Comparison of ENCODE assay signal across 8 cellular contexts in genomic region chrX:48511561-48511960, GRCh38. TPM values are rescaled to one million over a fixed set of nuclear protein-coding genes. Genes with fewer than 3 reads are reported as not detected.
DNase-seq lines count a peak whose midpoint lies in the region; ATAC-seq and TF ChIP-seq lines count a peak whose summit lies in the region.

No MANE protein-coding gene starts in this region.

- no peaks in the 10 kb centered on the region for H4K20me1 ChIP-seq in smooth muscle cell (ENCODE audit: low read depth)

- intact Hi-C loops in activated CD8-positive, alpha-beta T cell treated with anti-CD3 and anti-CD28 coated beads for 36 hours (cut with micrococcal nuclease): no loop called here
- intact Hi-C loops in colonic mucosa (cut with DNase I): no loop called here

- H3K4me3 ChIP-seq in colonic mucosa: no peak overlapping the region
- no peak overlapping the region for H3K4me3 ChIP-seq in smooth muscle cell

- H3K27ac Mint-ChIP-seq in activated CD8-positive, alpha-beta T cell treated with anti-CD3 and anti-CD28 coated beads, Interleukin-2, amount 10 ng/mL, durations not matched to agents 7 days and 5 days: peak overlapping the region; percentile 66
- H3K27ac Mint-ChIP-seq in activated CD8-positive, alpha-beta T cell treated with anti-CD3 and anti-CD28 coated beads for 36 hours: no peak overlapping the region

- H3K4me2 ChIP-seq in smooth muscle cell: no peak overlapping the region

- H3K36me3 Mint-ChIP-seq in activated CD8-positive, alpha-beta T cell treated with anti-CD3 and anti-CD28 coated beads, Interleukin-2, amount 10 ng/mL, durations not matched to agents 7 days and 5 days (ENCODE audit: low read depth): peaks cover 29% of the 10 kb centered on the region
- peaks cover 3% of the 10 kb centered on the region for H3K36me3 Mint-ChIP-seq in activated CD8-positive, alpha-beta T cell treated with anti-CD3 and anti-CD28 coated beads for 36 hours (ENCODE audit: low read depth)

- CTCF ChIA-PET in activated CD8-positive, alpha-beta T cell treated with anti-CD3 and anti-CD28 coated beads, Interleukin-2, amount 10 ng/mL, durations not matched to agents 7 days and 5 days (lab: Charles Lee): no interaction called here
- CTCF ChIA-PET in activated CD8-positive, alpha-beta T cell treated with anti-CD3 and anti-CD28 coated beads for 36 hours (lab: Charles Lee): no interaction called here

- no peak overlapping the region for H3K4me3 Mint-ChIP-seq in activated CD8-positive, alpha-beta T cell treated with anti-CD3 and anti-CD28 coated beads, Interleukin-2, amount 10 ng/mL, durations not matched to agents 7 days and 5 days
- H3K4me3 Mint-ChIP-seq in activated CD8-positive, alpha-beta T cell treated with anti-CD3 and anti-CD28 coated beads for 36 hours: no peak overlapping the region

- H3K36me3 ChIP-seq in colonic mucosa (no peaks in the 10 kb centered on the region), smooth muscle cell (ENCODE audit: low read depth) (no peaks in the 10 kb centered on the region)

- no peak overlapping the region for H2AFZ ChIP-seq in smooth muscle cell (ENCODE audit: low read depth)

- H3K27me3 ChIP-seq in colonic mucosa (no peaks in the 10 kb centered on the region), smooth muscle cell (ENCODE audit: low read depth) (no peaks in the 10 kb centered on the region)

- H3K4me1 ChIP-seq in colonic mucosa (no peaks in the 10 kb centered on the region), smooth muscle cell (ENCODE audit: low read depth) (no peaks in the 10 kb centered on the region)

- WGBS in smooth muscle cell (ENCODE audit: low lambda C conversion rate): 79% methylated on average over 3 of the region's 4 CpGs

- H3F3A ChIP-seq in smooth muscle cell (ENCODE audit: low read depth): no peaks in the 10 kb centered on the region

- POLR2A ChIA-PET in activated CD8-positive, alpha-beta T cell treated with anti-CD3 and anti-CD28 coated beads, Interleukin-2, amount 10 ng/mL, durations not matched to agents 7 days and 5 days (lab: Charles Lee): no interaction called here
- POLR2A ChIA-PET in activated CD8-positive, alpha-beta T cell treated with anti-CD3 and anti-CD28 coated beads for 36 hours (lab: Charles Lee): no interaction called here

- no peak overlapping the region for H3K27ac ChIP-seq in colonic mucosa
- no peak overlapping the region for H3K27ac ChIP-seq in smooth muscle cell (ENCODE audit: low read depth)

- H3K9me3 ChIP-seq in colonic mucosa (no peaks in the 10 kb centered on the region), smooth muscle cell (replicated peaks; ENCODE audit: low read depth) (no peaks in the 10 kb centered on the region)

- no peak for DNase-seq in activated CD8-positive, alpha-beta T cell treated with anti-CD3 and anti-CD28 coated beads, Interleukin-2, amount 10 ng/mL, durations not matched to agents 7 days and 5 days
- no peak for DNase-seq in activated CD8-positive, alpha-beta T cell treated with anti-CD3 and anti-CD28 coated beads for 36 hours
- DNase-seq in M059J (ENCODE audit: low read depth) (peak; percentile 52), colonic mucosa (no peak), smooth muscle cell (lab: John Stamatoyannopoulos, UW; ENCODE audit: unreplicated experiment) (no peak), SKM-1 treated with dmso at 0.1 percent for 144 hours (lab: John Stamatoyannopoulos, UW; ENCODE audit: unreplicated experiment) (no peak)

- no peaks in the 10 kb centered on the region for H3K9me3 Mint-ChIP-seq in activated CD8-positive, alpha-beta T cell treated with anti-CD3 and anti-CD28 coated beads, Interleukin-2, amount 10 ng/mL, durations not matched to agents 7 days and 5 days (ENCODE audit: insufficient read depth)
- no peaks in the 10 kb centered on the region for H3K9me3 Mint-ChIP-seq in activated CD8-positive, alpha-beta T cell treated with anti-CD3 and anti-CD28 coated beads for 36 hours

- H3K4me1 Mint-ChIP-seq in activated CD8-positive, alpha-beta T cell treated with anti-CD3 and anti-CD28 coated beads, Interleukin-2, amount 10 ng/mL, durations not matched to agents 7 days and 5 days (ENCODE audit: low read depth): peaks cover 38% of the 10 kb centered on the region
- peaks cover 27% of the 10 kb centered on the region for H3K4me1 Mint-ChIP-seq in activated CD8-positive, alpha-beta T cell treated with anti-CD3 and anti-CD28 coated beads for 36 hours (ENCODE audit: low read depth)

- no peaks in the 10 kb centered on the region for H3K27me3 Mint-ChIP-seq in activated CD8-positive, alpha-beta T cell treated with anti-CD3 and anti-CD28 coated beads, Interleukin-2, amount 10 ng/mL, durations not matched to agents 7 days and 5 days (ENCODE audit: low read depth)
- H3K27me3 Mint-ChIP-seq in activated CD8-positive, alpha-beta T cell treated with anti-CD3 and anti-CD28 coated beads for 36 hours: no peaks in the 10 kb centered on the region

- ATAC-seq in activated CD8-positive, alpha-beta T cell treated with anti-CD3 and anti-CD28 coated beads, Interleukin-2, amount 10 ng/mL, durations not matched to agents 7 days and 5 days: no peak
- ATAC-seq in activated CD8-positive, alpha-beta T cell treated with anti-CD3 and anti-CD28 coated beads for 36 hours: no peak
- no peak for ATAC-seq in GM18870 (IDR thresholded peaks at IDR 0.05; ENCODE audit: unreplicated experiment)
- ATAC-seq in GM18519 (IDR thresholded peaks at IDR 0.05; ENCODE audit: low FRiP score, unreplicated experiment): no peak

- TF ChIP-seq CTCF in activated CD8-positive, alpha-beta T cell treated with anti-CD3 and anti-CD28 coated beads for 36 hours (IDR thresholded peaks at IDR 0.05): no peak
- TF ChIP-seq CTCF in colonic mucosa (IDR thresholded peaks at IDR 0.05) (peak; percentile 13), smooth muscle cell (IDR thresholded peaks at IDR 0.05; ENCODE audit: borderline replicate concordance, insufficient read depth, poor library complexity, severe bottlenecking) (peak; percentile 27)

- H3K9ac ChIP-seq in colonic mucosa (ENCODE audit: low read depth in 2 of 2, low read length in 2 of 2): no peak overlapping the region
- no peak overlapping the region for H3K9ac ChIP-seq in smooth muscle cell (ENCODE audit: low read depth)

- H3K79me2 ChIP-seq in smooth muscle cell (ENCODE audit: low read depth): no peaks in the 10 kb centered on the region

RNA-seq across cellular contexts. Expression of gene PORCN, which starts 2.8 kb away (rescaled TPM):
- total RNA-seq in activated CD8-positive, alpha-beta T cell treated with anti-CD3 and anti-CD28 coated beads, Interleukin-2, amount 10 ng/mL, durations not matched to agents 7 days and 5 days: 10 to 100 TPM; 19.4 to 22.7 TPM
- total RNA-seq in activated CD8-positive, alpha-beta T cell treated with anti-CD3 and anti-CD28 coated beads for 36 hours: 10 to 100 TPM; 13.9 to 16.9 TPM
- total RNA-seq in M059J (2014; rRNA removed; shearing (Covaris generic)): 23.1 and 25.4 TPM in 2 replicates
- total RNA-seq in colonic mucosa: 1 to 10 TPM; 3.6 to 5.3 TPM
- total RNA-seq in smooth muscle cell: 25.1 and 25.5 TPM in 2 replicates
- polyA plus RNA-seq in smooth muscle cell: 14.8 and 23.2 TPM in 2 replicates

RNA-seq across cellular contexts. Expression of gene EBP, which starts 10.0 kb away (rescaled TPM):
- total RNA-seq in activated CD8-positive, alpha-beta T cell treated with anti-CD3 and anti-CD28 coated beads, Interleukin-2, amount 10 ng/mL, durations not matched to agents 7 days and 5 days: 100 to 1,000 TPM; 338 to 344 TPM
- 100 to 1,000 TPM; 159 to 164 TPM for total RNA-seq in activated CD8-positive, alpha-beta T cell treated with anti-CD3 and anti-CD28 coated beads for 36 hours
- total RNA-seq in M059J (2014; rRNA removed; shearing (Covaris generic)): 248 and 277 TPM in 2 replicates
- total RNA-seq in colonic mucosa: 100 to 1,000 TPM; 225 to 271 TPM
- total RNA-seq in smooth muscle cell: 49.1 and 63.0 TPM in 2 replicates
- 85.5 and 99.8 TPM in 2 replicates for polyA plus RNA-seq in smooth muscle cell

RNA-seq across cellular contexts. Expression of gene TBC1D25, which starts 28.0 kb away (rescaled TPM):
- 10 to 100 TPM; 16.2 to 16.7 TPM for total RNA-seq in activated CD8-positive, alpha-beta T cell treated with anti-CD3 and anti-CD28 coated beads, Interleukin-2, amount 10 ng/mL, durations not matched to agents 7 days and 5 days
- 10 to 100 TPM; 11.4 to 11.9 TPM for total RNA-seq in activated CD8-positive, alpha-beta T cell treated with anti-CD3 and anti-CD28 coated beads for 36 hours
- total RNA-seq in M059J (2014; rRNA removed; shearing (Covaris generic)): 6.7 and 9.3 TPM in 2 replicates
- 10 to 100 TPM in 1 of 2 donors, 1 to 10 TPM in 1; 8.1 to 11.6 TPM for total RNA-seq in colonic mucosa
- total RNA-seq in smooth muscle cell: 3.8 and 4.5 TPM in 2 replicates
- 9.7 and 9.8 TPM in 2 replicates for polyA plus RNA-seq in smooth muscle cell

RNA-seq across cellular contexts. Expression of gene FTSJ1, which starts 35.6 kb away (rescaled TPM):
- total RNA-seq in activated CD8-positive, alpha-beta T cell treated with anti-CD3 and anti-CD28 coated beads, Interleukin-2, amount 10 ng/mL, durations not matched to agents 7 days and 5 days: 10 to 100 TPM; 64.9 to 72.0 TPM
- total RNA-seq in activated CD8-positive, alpha-beta T cell treated with anti-CD3 and anti-CD28 coated beads for 36 hours: 10 to 100 TPM; 73.3 to 82.9 TPM
- 107 and 123 TPM in 2 replicates for total RNA-seq in M059J (2014; rRNA removed; shearing (Covaris generic))
- 10 to 100 TPM; 18.0 to 38.7 TPM for total RNA-seq in colonic mucosa
- total RNA-seq in smooth muscle cell: 60.6 and 78.9 TPM in 2 replicates
- 80.8 and 82.4 TPM in 2 replicates for polyA plus RNA-seq in smooth muscle cell

RNA-seq across cellular contexts. Expression of gene SLC38A5, which starts 41.5 kb away (rescaled TPM):
- total RNA-seq in activated CD8-positive, alpha-beta T cell treated with anti-CD3 and anti-CD28 coated beads, Interleukin-2, amount 10 ng/mL, durations not matched to agents 7 days and 5 days: 10 to 100 TPM; 86.0 to 88.0 TPM
- total RNA-seq in activated CD8-positive, alpha-beta T cell treated with anti-CD3 and anti-CD28 coated beads for 36 hours: 10 to 100 TPM; 82.1 to 92.6 TPM
- total RNA-seq in M059J (2014; rRNA removed; shearing (Covaris generic)): 0.05 TPM in 1 of 2 replicates, not detected in the other
- 10 to 100 TPM; 18.8 to 89.3 TPM for total RNA-seq in colonic mucosa
- total RNA-seq in smooth muscle cell: 69.4 and 79.0 TPM in 2 replicates
- polyA plus RNA-seq in smooth muscle cell: 68.7 and 88.7 TPM in 2 replicates
